8 cellular contexts compared by ENCODE assay signal in the genomic region with DNA sequence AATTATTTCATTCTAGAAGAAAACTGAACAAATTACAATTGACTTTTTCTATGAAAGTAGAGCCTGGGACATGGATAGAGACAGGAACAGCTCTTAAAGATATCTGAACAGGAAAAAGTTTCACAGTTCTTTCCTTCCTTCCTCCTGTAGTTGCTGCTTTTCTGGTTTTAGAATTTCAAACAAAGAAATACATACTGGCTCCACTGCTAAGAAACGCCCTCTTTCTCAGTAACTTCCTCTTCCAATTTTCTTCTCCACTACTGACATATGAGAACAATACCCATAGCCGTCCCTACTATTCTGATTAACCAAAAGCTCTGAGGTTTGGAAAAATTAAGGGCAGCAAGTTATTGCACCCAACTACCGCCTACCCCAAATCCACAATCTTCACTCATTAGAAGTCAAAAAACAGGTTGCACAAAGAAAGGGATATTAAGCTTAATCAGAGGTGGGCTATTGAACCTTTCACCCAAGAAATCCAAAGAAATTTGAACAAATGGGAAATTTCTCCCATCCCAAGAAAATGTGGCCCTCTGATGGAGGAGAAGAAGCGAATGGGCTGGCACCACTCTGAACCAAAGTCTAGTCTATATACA. TPM values are rescaled to one million over a fixed set of nuclear protein-coding genes. Genes with fewer than 3 reads are reported as not detected.
DNase-seq lines count a peak whose midpoint lies in the region; ATAC-seq and TF ChIP-seq lines count a peak whose summit lies in the region.

No MANE protein-coding gene starts in this region.

- H3K9me3 Mint-ChIP-seq in activated naive CD4-positive, alpha-beta T cell treated with anti-CD3 and anti-CD28 coated beads for 36 hours: no peaks in the 10 kb centered on the region
- no peaks in the 10 kb centered on the region for H3K9me3 Mint-ChIP-seq in activated CD4-positive, alpha-beta memory T cell treated with anti-CD3 and anti-CD28 coated beads, Interleukin-2, amount 10 ng/mL, durations not matched to agents 7 days and 5 days
- no peaks in the 10 kb centered on the region for H3K9me3 Mint-ChIP-seq in immature natural killer cell

- peaks cover 0 to 14% (median 7%) of the 10 kb centered on the region in 4 donors for H3K36me3 ChIP-seq in stomach

- peaks cover 40 to 76% (median 58%) of the 10 kb centered on the region in 4 donors for H3K4me1 ChIP-seq in stomach

- intact Hi-C loops in activated naive CD4-positive, alpha-beta T cell treated with anti-CD3 and anti-CD28 coated beads for 36 hours (cut with micrococcal nuclease): no loop called here
- intact Hi-C loops in stomach (cut with DNase I; ENCODE audit: low total_unique reads): no loop called here

- no peaks in the 10 kb centered on the region for H3K9me3 ChIP-seq in stomach

- no peak for TF ChIP-seq CTCF in stomach (IDR thresholded peaks at IDR 0.05)

- peak overlapping the region; percentile 83 to 87 (median 84) for H3K4me3 ChIP-seq in stomach

- peak overlapping the region; percentile 86 for H3K27ac Mint-ChIP-seq in activated naive CD4-positive, alpha-beta T cell treated with anti-CD3 and anti-CD28 coated beads for 36 hours
- H3K27ac Mint-ChIP-seq in activated CD4-positive, alpha-beta memory T cell treated with anti-CD3 and anti-CD28 coated beads, Interleukin-2, amount 10 ng/mL, durations not matched to agents 7 days and 5 days: peak overlapping the region; percentile 89
- H3K27ac Mint-ChIP-seq in immature natural killer cell: peak overlapping the region; percentile 88 to 100 (median 94)

- H3K27me3 Mint-ChIP-seq in activated naive CD4-positive, alpha-beta T cell treated with anti-CD3 and anti-CD28 coated beads for 36 hours (ENCODE audit: low read depth): no peaks in the 10 kb centered on the region
- no peaks in the 10 kb centered on the region for H3K27me3 Mint-ChIP-seq in activated CD4-positive, alpha-beta memory T cell treated with anti-CD3 and anti-CD28 coated beads, Interleukin-2, amount 10 ng/mL, durations not matched to agents 7 days and 5 days
- H3K27me3 Mint-ChIP-seq in immature natural killer cell (ENCODE audit: low read depth in 3 of 3): peaks cover 9 to 15% (median 12%) of the 10 kb centered on the region in 3 donors

- POLR2A ChIA-PET in activated CD4-positive, alpha-beta memory T cell treated with anti-CD3 and anti-CD28 coated beads, Interleukin-2, amount 10 ng/mL, durations not matched to agents 7 days and 5 days (lab: Charles Lee): interaction anchor here (0.8 to 5.9 kb wide), 8 partner anchors 29 to 72 kb away, joined by 3 to 43 read pairs (median 12); no protein-coding TSS in a partner anchor

- TF ChIP-seq EP300 in stomach (IDR thresholded peaks at IDR 0.05): no peak

- 3 to 8% (median 7%) methylated on average over 4 of the region's 4 CpGs for WGBS in stomach, 5 donors

- H3K27me3 ChIP-seq in stomach: no peaks in the 10 kb centered on the region

- CTCF ChIA-PET in activated naive CD4-positive, alpha-beta T cell treated with anti-CD3 and anti-CD28 coated beads for 36 hours (lab: Charles Lee): interaction anchor here (0.6 to 1.1 kb wide), 6 partner anchors 18 to 380 kb away, joined by 3 to 4 read pairs (median 4); no protein-coding TSS in a partner anchor
- CTCF ChIA-PET in activated CD4-positive, alpha-beta memory T cell treated with anti-CD3 and anti-CD28 coated beads, Interleukin-2, amount 10 ng/mL, durations not matched to agents 7 days and 5 days (lab: Charles Lee): interaction anchor here (0.8 to 1.6 kb wide), 6 partner anchors 38 to 181 kb away, joined by 3 to 8 read pairs (median 5); no protein-coding TSS in a partner anchor

- DNase-seq in activated naive CD4-positive, alpha-beta T cell treated with anti-CD3 and anti-CD28 coated beads for 36 hours: no peak
- no peak for DNase-seq in activated naive CD4-positive, alpha-beta T cell treated with anti-CD3 and anti-CD28 coated beads, Interleukin-2, amount 50 U/mL, for 16 hours
- no peak for DNase-seq in activated CD4-positive, alpha-beta memory T cell treated with anti-CD3 and anti-CD28 coated beads, Interleukin-2, amount 10 ng/mL, durations not matched to agents 7 days and 5 days
- DNase-seq in immature natural killer cell (no peak), stomach (no peak)
- DNase-seq in stimulated activated CD4-positive, alpha-beta T cell treated with anti-CD3 and anti-CD28 coated beads, Interleukin-1b, Interleukin-23, amount 100 ng/mL, for 48 hours: no peak

- H3K4me3 Mint-ChIP-seq in activated naive CD4-positive, alpha-beta T cell treated with anti-CD3 and anti-CD28 coated beads for 36 hours: peak overlapping the region; percentile 89
- peak overlapping the region; percentile 94 for H3K4me3 Mint-ChIP-seq in activated CD4-positive, alpha-beta memory T cell treated with anti-CD3 and anti-CD28 coated beads, Interleukin-2, amount 10 ng/mL, durations not matched to agents 7 days and 5 days
- peak overlapping the region; percentile 93 to 98 (median 97) for H3K4me3 Mint-ChIP-seq in immature natural killer cell

- peak overlapping the region; percentile 56 to 99 (median 99) for H3K27ac ChIP-seq in stomach

- no peak for TF ChIP-seq POLR2A in stomach (IDR thresholded peaks at IDR 0.05)

- H3K36me3 Mint-ChIP-seq in activated naive CD4-positive, alpha-beta T cell treated with anti-CD3 and anti-CD28 coated beads for 36 hours (ENCODE audit: low read depth): no peaks in the 10 kb centered on the region
- peaks cover 19% of the 10 kb centered on the region for H3K36me3 Mint-ChIP-seq in activated CD4-positive, alpha-beta memory T cell treated with anti-CD3 and anti-CD28 coated beads, Interleukin-2, amount 10 ng/mL, durations not matched to agents 7 days and 5 days (ENCODE audit: low read depth)
- no peaks in the 10 kb centered on the region for H3K36me3 Mint-ChIP-seq in immature natural killer cell

- H3K4me1 Mint-ChIP-seq in activated naive CD4-positive, alpha-beta T cell treated with anti-CD3 and anti-CD28 coated beads for 36 hours (ENCODE audit: low read depth): peaks cover 43% of the 10 kb centered on the region
- peaks cover 43% of the 10 kb centered on the region for H3K4me1 Mint-ChIP-seq in activated CD4-positive, alpha-beta memory T cell treated with anti-CD3 and anti-CD28 coated beads, Interleukin-2, amount 10 ng/mL, durations not matched to agents 7 days and 5 days
- peaks cover 43 to 50% of the 10 kb centered on the region in 2 donors for H3K4me1 Mint-ChIP-seq in immature natural killer cell

- no peak for ATAC-seq in HG03354 (IDR thresholded peaks at IDR 0.05; ENCODE audit: poor library complexity, severe bottlenecking, unreplicated experiment)
- no peak for ATAC-seq in GM21528 (IDR thresholded peaks at IDR 0.05; ENCODE audit: low FRiP score, unreplicated experiment)

RNA-seq across cellular contexts. Expression of a gene that starts 1.9 kb away (rescaled TPM):
- 100 to 1,000 TPM; 105 to 106 TPM for total RNA-seq in activated naive CD4-positive, alpha-beta T cell treated with anti-CD3 and anti-CD28 coated beads for 36 hours
- total RNA-seq in activated CD4-positive, alpha-beta memory T cell treated with anti-CD3 and anti-CD28 coated beads, Interleukin-2, amount 10 ng/mL, durations not matched to agents 7 days and 5 days: 100 to 1,000 TPM; 150 TPM
- 10 to 100 TPM; 36.6 to 90.0 (median 39.5) TPM for polyA plus RNA-seq in immature natural killer cell
- 10 to 100 TPM; 47.0 to 82.1 (median 65.3) TPM for total RNA-seq in stomach
- 10 to 100 TPM; 24.7 to 31.9 (median 25.7) TPM for polyA plus RNA-seq in stomach
